ENCODE assay signal across 24 cellular contexts in the genomic region with DNA sequence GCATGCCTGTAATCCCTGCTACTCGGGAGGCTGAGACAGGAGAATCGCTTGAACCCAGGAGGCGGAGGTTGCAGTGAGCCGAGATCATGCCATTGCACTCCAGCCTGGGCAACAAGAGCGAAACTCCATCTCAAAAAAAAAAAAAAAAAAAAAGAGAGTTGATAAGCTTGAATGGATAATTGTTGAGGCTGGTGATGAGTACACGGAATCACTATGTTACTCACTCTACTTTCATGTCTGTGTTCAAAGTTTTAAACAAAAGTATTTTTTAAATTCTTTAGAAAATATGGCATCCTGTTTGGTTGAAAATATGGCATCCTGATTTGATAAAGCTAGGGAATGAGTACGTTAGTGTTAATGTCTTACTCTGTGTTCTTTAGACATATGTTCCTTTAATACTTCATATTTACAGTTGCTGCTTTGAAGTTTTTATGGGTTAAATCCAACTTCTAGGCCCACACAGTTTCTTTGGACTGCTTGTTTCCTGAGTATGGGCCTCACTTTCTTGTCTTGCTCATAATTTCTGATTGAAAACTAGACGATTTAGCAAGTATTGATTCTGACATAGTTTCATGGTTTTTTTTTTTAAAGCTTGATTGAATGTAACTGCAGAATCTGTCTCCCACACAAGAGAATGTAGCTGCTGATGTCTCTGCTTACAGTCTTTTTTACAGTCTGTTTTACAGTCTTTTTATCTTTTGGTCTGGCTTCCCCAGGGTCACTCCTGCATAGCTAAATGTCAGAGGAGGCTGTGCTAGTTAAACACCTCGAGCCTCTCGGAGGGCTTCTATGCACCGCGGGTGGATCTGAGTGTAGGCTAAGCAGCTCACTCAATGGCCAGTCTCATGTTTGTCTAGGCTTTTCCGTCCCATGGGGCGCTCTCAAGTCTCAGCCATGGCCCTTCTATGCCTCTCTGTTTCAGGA. TPM values are rescaled to one million over a fixed set of nuclear protein-coding genes. Genes with fewer than 3 reads are reported as not detected.
DNase-seq lines count a peak whose midpoint lies in the region; ATAC-seq lines count a peak whose summit lies in the region.
"Had no signal": no experiment of that assay in that cellular context is flagged by ENCODE, and none has a peak within 500 bp of the region (broad histone marks: within the 10 kb centered on the region; RNA-seq: fewer than 3 reads in every experiment).

No MANE protein-coding gene starts in this region.

- H3K4me3 Mint-ChIP-seq in activated CD4-positive, alpha-beta T cell treated with anti-CD3 and anti-CD28 coated beads for 36 hours: peak overlapping the region; percentile 8
- H3K4me3 Mint-ChIP-seq in activated T-helper 1 cell treated with anti-CD3 and anti-CD28 coated beads, Interleukin-12 subunit alpha, Interleukin-12 subunit beta, Interleukin-2, Interleukin-4 antibody, amounts not matched to agents 30 ng/mL and 10 ng/mL and 1 ng/mL, durations not matched to agents 14 hours and 24 hours and 36 hours: no peak overlapping the region

- no peak overlapping the region for H2AFZ ChIP-seq in ACC112 (ENCODE audit: low read length, unreplicated experiment)

- H3K27ac ChIP-seq in ACC112 (ENCODE audit: low read depth, low read length): peak overlapping the region; percentile 23; the same call in 1 of the 2 replicates
- H3K27ac ChIP-seq: A549 had no signal

- H3K36me3 Mint-ChIP-seq in activated CD4-positive, alpha-beta T cell treated with anti-CD3 and anti-CD28 coated beads for 36 hours (ENCODE audit: low read depth): no peaks in the 10 kb centered on the region
- no peaks in the 10 kb centered on the region for H3K36me3 Mint-ChIP-seq in activated T-helper 1 cell treated with anti-CD3 and anti-CD28 coated beads, Interleukin-12 subunit alpha, Interleukin-12 subunit beta, Interleukin-2, Interleukin-4 antibody, amounts not matched to agents 30 ng/mL and 10 ng/mL and 1 ng/mL, durations not matched to agents 14 hours and 24 hours and 36 hours (ENCODE audit: low read depth)

- H3K27ac Mint-ChIP-seq in activated CD4-positive, alpha-beta T cell treated with anti-CD3 and anti-CD28 coated beads for 36 hours: peak overlapping the region; percentile 77
- H3K27ac Mint-ChIP-seq in activated T-helper 1 cell treated with anti-CD3 and anti-CD28 coated beads, Interleukin-12 subunit alpha, Interleukin-12 subunit beta, Interleukin-2, Interleukin-4 antibody, amounts not matched to agents 30 ng/mL and 10 ng/mL and 1 ng/mL, durations not matched to agents 14 hours and 24 hours and 36 hours: peak overlapping the region; percentile 54

- H3K4me1 ChIP-seq in ACC112 (ENCODE audit: control insufficient read depth, insufficient read depth, low read length, unreplicated experiment): peaks cover 19% of the 10 kb centered on the region
- H3K4me1 ChIP-seq: A549, BE2C had no signal

- no peaks in the 10 kb centered on the region for H3K79me2 ChIP-seq in ACC112 (ENCODE audit: control insufficient read depth, insufficient read depth, low read length, unreplicated experiment)

- H3K27me3 Mint-ChIP-seq in activated CD4-positive, alpha-beta T cell treated with anti-CD3 and anti-CD28 coated beads for 36 hours: peaks cover 6% of the 10 kb centered on the region
- H3K27me3 Mint-ChIP-seq in activated T-helper 1 cell treated with anti-CD3 and anti-CD28 coated beads, Interleukin-12 subunit alpha, Interleukin-12 subunit beta, Interleukin-2, Interleukin-4 antibody, amounts not matched to agents 30 ng/mL and 10 ng/mL and 1 ng/mL, durations not matched to agents 14 hours and 24 hours and 36 hours (ENCODE audit: insufficient read depth): no peaks in the 10 kb centered on the region

- ATAC-seq in activated CD4-positive, alpha-beta T cell treated with anti-CD3 and anti-CD28 coated beads for 36 hours: peak; percentile 87
- ATAC-seq: A549 had no signal

- H3K4me3 ChIP-seq in ACC112 (ENCODE audit: low read depth, low read length): no peak overlapping the region
- H3K4me3 ChIP-seq: A549 had no signal

- intact Hi-C loops in activated CD4-positive, alpha-beta T cell treated with anti-CD3 and anti-CD28 coated beads for 36 hours (cut with DNase I, micrococcal nuclease): loop anchor here (1.0 kb wide), 1 partner anchor 19 kb away; no protein-coding TSS in a partner anchor
- intact Hi-C loops in activated T-helper 1 cell treated with anti-CD3 and anti-CD28 coated beads, Interleukin-12 subunit alpha, Interleukin-12 subunit beta, Interleukin-2, Interleukin-4 antibody, amounts not matched to agents 30 ng/mL and 10 ng/mL and 1 ng/mL, durations not matched to agents 14 hours and 24 hours and 36 hours (cut with micrococcal nuclease): loop anchor here (1.0 kb wide), 1 partner anchor 19 kb away; no protein-coding TSS in a partner anchor

- no peaks in the 10 kb centered on the region for H3K27me3 ChIP-seq in ACC112 (ENCODE audit: insufficient read depth, low read length)

- peaks cover 29% of the 10 kb centered on the region for H3K4me1 Mint-ChIP-seq in activated CD4-positive, alpha-beta T cell treated with anti-CD3 and anti-CD28 coated beads for 36 hours
- H3K4me1 Mint-ChIP-seq in activated T-helper 1 cell treated with anti-CD3 and anti-CD28 coated beads, Interleukin-12 subunit alpha, Interleukin-12 subunit beta, Interleukin-2, Interleukin-4 antibody, amounts not matched to agents 30 ng/mL and 10 ng/mL and 1 ng/mL, durations not matched to agents 14 hours and 24 hours and 36 hours (ENCODE audit: low read depth): no peaks in the 10 kb centered on the region

- no peaks in the 10 kb centered on the region for H3K36me3 ChIP-seq in ACC112 (ENCODE audit: insufficient read depth, low read length)
- H3K36me3 ChIP-seq: BE2C had no signal

- H3K9me3 Mint-ChIP-seq in activated CD4-positive, alpha-beta T cell treated with anti-CD3 and anti-CD28 coated beads for 36 hours (ENCODE audit: low read depth): no peaks in the 10 kb centered on the region
- no peaks in the 10 kb centered on the region for H3K9me3 Mint-ChIP-seq in activated T-helper 1 cell treated with anti-CD3 and anti-CD28 coated beads, Interleukin-12 subunit alpha, Interleukin-12 subunit beta, Interleukin-2, Interleukin-4 antibody, amounts not matched to agents 30 ng/mL and 10 ng/mL and 1 ng/mL, durations not matched to agents 14 hours and 24 hours and 36 hours

- CTCF ChIA-PET in activated CD4-positive, alpha-beta T cell treated with anti-CD3 and anti-CD28 coated beads for 36 hours (lab: Charles Lee): interaction anchor here (0.5 to 2.3 kb wide), 9 partner anchors 11 to 427 kb away, joined by 3 to 8 read pairs (median 4); a partner anchor contains a TSS

- POLR2A ChIA-PET in activated CD4-positive, alpha-beta T cell treated with anti-CD3 and anti-CD28 coated beads for 36 hours (lab: Charles Lee): interaction anchor here (0.7 to 1.7 kb wide), 4 partner anchors 15 to 804 kb away, joined by 4 to 6 read pairs (median 4); no protein-coding TSS in a partner anchor

- no peak for DNase-seq in activated CD4-positive, alpha-beta T cell treated with anti-CD3 and anti-CD28 coated beads for 36 hours
- no peak for DNase-seq in activated CD4-positive, alpha-beta T cell treated with anti-CD3 and anti-CD28 coated beads for 4 hours
- no peak for DNase-seq in activated T-helper 1 cell treated with anti-CD3 and anti-CD28 coated beads, Interleukin-12 subunit alpha, Interleukin-12 subunit beta, Interleukin-2, Interleukin-4 antibody, amounts not matched to agents 30 ng/mL and 10 ng/mL and 1 ng/mL, durations not matched to agents 14 hours and 24 hours and 36 hours (ENCODE audit: low spot score)
- DNase-seq in left kidney (ENCODE audit: low read depth, low spot score) (peak; percentile 47), glomerular visceral epithelial cell (ENCODE audit: extremely low spot score) (no peak), C1 segment of cervical spinal cord (lab: John Stamatoyannopoulos, UW) (no peak)
- DNase-seq in activated effector memory CD4-positive, alpha-beta T cell treated with anti-CD3 and anti-CD28 coated beads, Interleukin-2, amount 50 U/mL, for 16 hours: no peak
- DNase-seq: activated CD4-positive, CD25-positive, alpha-beta regulatory T cell treated with anti-CD3 and anti-CD28 coated beads, Interleukin-2, amount 50 U/mL, for 72 hours; activated naive CD4-positive, alpha-beta T cell treated with anti-CD3 and anti-CD28 coated beads, Interleukin-2, amount 50 U/mL, for 16 hours; BE2C; cerebellar nuclear complex; DMS53; GF-D8; GOT3; head of caudate nucleus; kidney glomerular epithelial cell; mammary epithelial cell; MV-4-11; NCI-H146; NCI-H510A; NK-92 treated with Interleukin-12 subunit alpha and Interleukin-12 subunit beta, amount 100 ng/mL, for 24 hours; SHP77 had no signal

RNA-seq across cellular contexts. Expression of a gene that starts 14.1 kb away (rescaled TPM):
- total RNA-seq in activated CD4-positive, alpha-beta T cell treated with anti-CD3 and anti-CD28 coated beads for 36 hours: 1 to 10 TPM; 3.0 to 4.7 TPM
- 0.69 and 1.2 TPM in 2 replicates for total RNA-seq in activated T-helper 1 cell treated with anti-CD3 and anti-CD28 coated beads, Interleukin-12 subunit alpha, Interleukin-12 subunit beta, Interleukin-2, Interleukin-4 antibody, amounts not matched to agents 30 ng/mL and 10 ng/mL and 1 ng/mL, durations not matched to agents 14 hours and 24 hours and 36 hours
